In the genomic region with DNA sequence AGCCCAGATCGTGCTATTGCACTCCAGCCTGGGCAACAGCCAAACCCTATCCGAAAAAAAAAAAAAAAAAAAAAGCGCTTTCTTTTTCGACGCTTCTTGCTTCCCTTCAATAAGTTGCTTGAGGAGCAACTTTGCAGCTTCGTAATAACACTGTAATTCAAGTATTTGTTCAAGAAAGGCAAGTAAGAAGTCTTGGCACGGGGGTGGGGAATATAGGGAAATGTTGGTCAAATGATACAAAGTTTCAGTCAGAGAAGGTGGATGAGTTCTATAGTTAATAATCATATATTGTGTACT, we compare ENCODE assay signal across 8 cellular contexts. TPM values are rescaled to one million over a fixed set of nuclear protein-coding genes. Genes with fewer than 3 reads are reported as not detected.
DNase-seq lines count a peak whose midpoint lies in the region; ATAC-seq and TF ChIP-seq lines count a peak whose summit lies in the region.

No MANE protein-coding gene starts in this region.

- H3K4me3 Mint-ChIP-seq in CD4-positive, alpha-beta memory T cell: peak overlapping the region; percentile 94 to 99 (median 98)
- H3K4me3 Mint-ChIP-seq in endodermal cell: peak overlapping the region; percentile 87

- H3K36me3 ChIP-seq in CD4-positive, alpha-beta memory T cell (ENCODE audit: insufficient read depth, low read length): no peaks in the 10 kb centered on the region
- peaks cover 5% of the 10 kb centered on the region for H3K36me3 ChIP-seq in endodermal cell (ENCODE audit: control insufficient read depth, insufficient read depth, low read length)
- H3K36me3 ChIP-seq in neuron (ENCODE audit: insufficient read depth, low read length): no peaks in the 10 kb centered on the region

- H3K4me1 ChIP-seq in CD4-positive, alpha-beta memory T cell (ENCODE audit: insufficient read depth, low read length): peaks cover 40% of the 10 kb centered on the region
- H3K4me1 ChIP-seq in endodermal cell (ENCODE audit: control insufficient read depth, insufficient read depth, low read length) (no peaks in the 10 kb centered on the region), neuron (ENCODE audit: insufficient read depth, low read length) (peaks cover 13% of the 10 kb centered on the region)

- peaks cover 19 to 47% (median 33%) of the 10 kb centered on the region in 4 donors for H3K4me1 Mint-ChIP-seq in CD4-positive, alpha-beta memory T cell
- peaks cover 14% of the 10 kb centered on the region for H3K4me1 Mint-ChIP-seq in endodermal cell

- intact Hi-C loops in CD4-positive, alpha-beta memory T cell (cut with micrococcal nuclease): loop anchor here (2.0 to 5.0 kb wide), 5 partner anchors 194 to 912 kb away; partner anchors contain the start of genes ELAPOR1, RBM15, STRIP1 and STXBP3

- peaks cover 8 to 21% of the 10 kb centered on the region in 2 donors for H3K36me3 Mint-ChIP-seq in CD4-positive, alpha-beta memory T cell
- H3K36me3 Mint-ChIP-seq in endodermal cell (ENCODE audit: low read depth): no peaks in the 10 kb centered on the region

- H3K9me3 Mint-ChIP-seq in CD4-positive, alpha-beta memory T cell: no peaks in the 10 kb centered on the region
- H3K9me3 Mint-ChIP-seq in endodermal cell: no peaks in the 10 kb centered on the region

- WGBS in endodermal cell (ENCODE audit: insufficient coverage in 1 of 2, insufficient read length in 1 of 2), 2 experiments: 10 to 28% methylated on average over 4 to 7 of the region's 7 CpGs

- no peak for DNase-seq in CD4-positive, alpha-beta memory T cell
- DNase-seq in OCI-M1 (lab: John Stamatoyannopoulos, UW) (peak; percentile 53), endodermal cell (no peak), HK-2 (ENCODE audit: unreplicated experiment) (no peak), NCI-H510A (lab: John Stamatoyannopoulos, UW) (no peak), SK-N-DZ (ENCODE audit: low spot score) (no peak)

- no peak for TF ChIP-seq CTCF in endodermal cell (conservative IDR thresholded peaks at IDR 0.05)

- no peaks in the 10 kb centered on the region for H3K9me3 ChIP-seq in CD4-positive, alpha-beta memory T cell (ENCODE audit: control insufficient read depth in 1 of 2, low read length in 2 of 2)
- H3K9me3 ChIP-seq in endodermal cell (ENCODE audit: control insufficient read depth, low read length) (no peaks in the 10 kb centered on the region), neuron (ENCODE audit: low read length) (no peaks in the 10 kb centered on the region)

- ATAC-seq in HG02840 (IDR thresholded peaks at IDR 0.05; ENCODE audit: low FRiP score, unreplicated experiment): no peak

- peak overlapping the region; percentile 87 for H3K27ac ChIP-seq in CD4-positive, alpha-beta memory T cell (ENCODE audit: low read depth, low read length)
- no peak overlapping the region for H3K27ac ChIP-seq in endodermal cell (ENCODE audit: low read depth, low read length)

- H3K27me3 Mint-ChIP-seq in CD4-positive, alpha-beta memory T cell: no peaks in the 10 kb centered on the region
- H3K27me3 Mint-ChIP-seq in endodermal cell (ENCODE audit: insufficient read depth): no peaks in the 10 kb centered on the region

- H2AFZ ChIP-seq in neuron (ENCODE audit: low read depth, low read length): peak overlapping the region; percentile 81

- POLR2A ChIA-PET in CD4-positive, alpha-beta memory T cell (lab: Charles Lee; ENCODE audit: partially characterized antibody): interaction anchor here (1.1 to 5.5 kb wide), 11 partner anchors 10 to 213 kb away, joined by 3 to 59 read pairs (median 12); partner anchors contain the start of genes ATXN7L2, CYB561D1, GNAI3 and PSRC1

- peak overlapping the region; percentile 65 to 99 (median 98) for H3K27ac Mint-ChIP-seq in CD4-positive, alpha-beta memory T cell
- H3K27ac Mint-ChIP-seq in endodermal cell: peak overlapping the region; percentile 95

- H3K9ac ChIP-seq in endodermal cell (ENCODE audit: extremely low read depth, low read length, poor library complexity, severe bottlenecking): peak overlapping the region; percentile 50

- CTCF ChIA-PET in CD4-positive, alpha-beta memory T cell (lab: Charles Lee; ENCODE audit: partially characterized antibody): interaction anchor here (1.1 to 2.2 kb wide), 7 partner anchors 51 to 558 kb away, joined by 3 to 12 read pairs (median 4); partner anchors contain the start of genes AHCYL1 and ATXN7L2

- H3K4me3 ChIP-seq in CD4-positive, alpha-beta memory T cell (ENCODE audit: low read length in 2 of 2): peak overlapping the region; percentile 88 to 96
- H3K4me3 ChIP-seq in endodermal cell (ENCODE audit: low read length): peak overlapping the region; percentile 90
- H3K4me3 ChIP-seq in neuron (ENCODE audit: low read length): peak overlapping the region; percentile 86

- H3K27me3 ChIP-seq in CD4-positive, alpha-beta memory T cell (ENCODE audit: insufficient read depth, low read length): no peaks in the 10 kb centered on the region
- H3K27me3 ChIP-seq in endodermal cell (ENCODE audit: control insufficient read depth, insufficient read depth, low read length, poor library complexity, severe bottlenecking) (no peaks in the 10 kb centered on the region), neuron (ENCODE audit: insufficient read depth, low read length) (no peaks in the 10 kb centered on the region)

RNA-seq across cellular contexts. Expression of gene PSMA5, which starts 0.9 kb away (rescaled TPM):
- 10 to 100 TPM; 87.7 to 90.2 TPM for total RNA-seq in CD4-positive, alpha-beta memory T cell
- polyA plus RNA-seq in CD4-positive, alpha-beta memory T cell: 100 to 1,000 TPM in 1 of 2 donors, 10 to 100 TPM in 1; 96.7 to 122 TPM
- 100 to 1,000 TPM; 117 to 122 TPM for total RNA-seq in endodermal cell
- 64.3 TPM for polyA plus RNA-seq in endodermal cell (2013, experiment 1 of 2)
- polyA plus RNA-seq in endodermal cell (2013, experiment 2 of 2): 64.0 TPM
- polyA plus RNA-seq in SK-N-DZ (2014; cell fraction: cytosol; rRNA removed): 78.4 and 79.9 TPM in 2 replicates
- polyA plus RNA-seq in SK-N-DZ (2014; cell fraction: nucleus; rRNA removed): 45.1 and 46.8 TPM in 2 replicates

RNA-seq across cellular contexts. Expression of gene SORT1, which starts 29.4 kb away (rescaled TPM):
- total RNA-seq in CD4-positive, alpha-beta memory T cell: under 1 TPM; 0.69 to 0.93 TPM
- polyA plus RNA-seq in CD4-positive, alpha-beta memory T cell: not detected
- total RNA-seq in endodermal cell: 10 to 100 TPM; 44.9 to 46.2 TPM
- 35.7 TPM for polyA plus RNA-seq in endodermal cell (2013, experiment 1 of 2)
- polyA plus RNA-seq in endodermal cell (2013, experiment 2 of 2): 35.6 TPM
- 17.5 and 19.3 TPM in 2 replicates for polyA plus RNA-seq in SK-N-DZ (2014; cell fraction: cytosol; rRNA removed)
- 13.0 and 20.1 TPM in 2 replicates for polyA plus RNA-seq in SK-N-DZ (2014; cell fraction: nucleus; rRNA removed)

RNA-seq across cellular contexts. Expression of gene SYPL2, which starts 39.2 kb away (rescaled TPM):
- total RNA-seq in CD4-positive, alpha-beta memory T cell: not detected
- not detected for polyA plus RNA-seq in CD4-positive, alpha-beta memory T cell
- total RNA-seq in endodermal cell: under 1 TPM in 1 of 2 donors, not detected in 1; 0.64 TPM
- 0.25 TPM for polyA plus RNA-seq in endodermal cell (2013, experiment 1 of 2)
- polyA plus RNA-seq in endodermal cell (2013, experiment 2 of 2): 0.08 TPM
- polyA plus RNA-seq in SK-N-DZ (2014; cell fraction: cytosol; rRNA removed): 0.07 and 0.08 TPM in 2 replicates
- not detected in 2 replicates for polyA plus RNA-seq in SK-N-DZ (2014; cell fraction: nucleus; rRNA removed)

RNA-seq across cellular contexts. Expression of gene ATXN7L2, which starts 56.6 kb away (rescaled TPM):
- 1 to 10 TPM; 7.4 to 9.0 TPM for total RNA-seq in CD4-positive, alpha-beta memory T cell
- 1 to 10 TPM; 1.9 to 6.9 TPM for polyA plus RNA-seq in CD4-positive, alpha-beta memory T cell
- 1 to 10 TPM; 5.1 to 6.1 TPM for total RNA-seq in endodermal cell
- 13.4 TPM for polyA plus RNA-seq in endodermal cell (2013, experiment 1 of 2)
- polyA plus RNA-seq in endodermal cell (2013, experiment 2 of 2): 9.5 TPM
- 11.1 and 15.7 TPM in 2 replicates for polyA plus RNA-seq in SK-N-DZ (2014; cell fraction: cytosol; rRNA removed)
- polyA plus RNA-seq in SK-N-DZ (2014; cell fraction: nucleus; rRNA removed): 43.6 and 59.5 TPM in 2 replicates

Comparison
In these comparisons a context has a peak if more than half of its experiments do, and no peak if none do; other contexts are left out.
1. RNA of gene SORT1, which starts 29.4 kb away (total RNA-seq): 44.9 to 46.2 TPM in endodermal cell; 0.69 to 0.93 TPM in CD4-positive, alpha-beta memory T cell; every median in the first group is over 10 times any median in the second.
2. Peak in every context shown above with its lines, with median percentiles within 50 percentile points of each other: H3K4me3 ChIP-seq.